Comparison of ENCODE assay signal across 14 cellular contexts in the genomic region with DNA sequence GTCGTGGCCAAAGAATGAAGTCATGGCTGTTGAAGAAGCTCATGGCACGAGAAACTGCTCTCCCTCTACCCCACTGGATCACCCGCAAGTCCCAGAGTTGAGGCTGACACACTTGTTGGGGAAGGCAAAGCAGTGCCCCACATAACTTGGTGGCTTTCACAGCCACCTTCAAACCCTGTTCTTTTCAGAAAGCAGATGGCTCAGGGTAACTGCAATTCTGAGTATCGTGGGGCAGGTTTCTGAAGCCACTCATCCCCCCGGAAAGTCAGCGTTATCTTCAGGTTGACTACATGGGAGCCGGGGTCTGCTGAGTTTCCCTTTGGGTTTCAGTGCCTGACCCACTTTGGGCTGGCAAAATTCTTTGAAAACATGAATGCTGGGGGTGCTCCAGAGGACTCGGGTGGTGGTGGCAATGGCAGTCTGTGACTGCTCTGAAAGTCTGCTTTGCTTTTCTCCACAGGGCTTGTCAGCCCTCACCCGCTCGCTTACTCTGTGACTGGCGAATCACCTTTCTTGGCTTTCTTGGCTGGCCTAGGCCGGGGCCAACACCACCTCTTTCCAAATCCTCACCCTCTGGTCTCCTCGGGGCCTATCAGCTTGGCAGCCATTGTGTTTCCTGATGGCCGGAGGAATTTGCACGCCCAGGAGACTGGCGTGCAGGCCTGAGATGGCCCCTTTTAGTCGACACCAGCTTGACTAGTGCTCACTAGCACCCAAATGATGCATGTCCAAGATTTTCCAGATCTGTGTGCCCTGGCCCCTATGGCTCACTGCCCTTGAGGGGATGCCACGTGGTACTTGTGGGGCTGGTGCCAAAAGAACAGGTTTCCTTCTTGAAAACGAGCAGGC. TPM values are rescaled to one million over a fixed set of nuclear protein-coding genes. Genes with fewer than 3 reads are reported as not detected.
DNase-seq lines count a peak whose midpoint lies in the region; ATAC-seq and TF ChIP-seq lines count a peak whose summit lies in the region.
"Had no signal": no experiment of that assay in that cellular context is flagged by ENCODE, and none has a peak within 500 bp of the region (broad histone marks: within the 10 kb centered on the region; RNA-seq: fewer than 3 reads in every experiment).

No MANE protein-coding gene starts in this region.

- H4K20me1 ChIP-seq in GM23248 (ENCODE audit: insufficient read depth) (no peaks in the 10 kb centered on the region), MM.1S (ENCODE audit: insufficient read depth, low read length) (no peaks in the 10 kb centered on the region)

- H3K4me1 ChIP-seq in GM23248 (ENCODE audit: insufficient read depth) (no peaks in the 10 kb centered on the region), upper lobe of right lung (no peaks in the 10 kb centered on the region), MM.1S (ENCODE audit: low read length) (no peaks in the 10 kb centered on the region)

- no peaks in the 10 kb centered on the region for H3K36me3 ChIP-seq in GM23248 (ENCODE audit: low read depth)
- H3K36me3 ChIP-seq in upper lobe of right lung, result no peaks in the 10 kb centered on the region
- no peaks in the 10 kb centered on the region for H3K36me3 ChIP-seq in MM.1S (replicated peaks; ENCODE audit: insufficient read depth, low read length)
- H3K36me3 ChIP-seq: brain microvascular endothelial cell had no signal

- no peaks in the 10 kb centered on the region for H3F3A ChIP-seq in GM23248 (ENCODE audit: insufficient read depth)
- no peaks in the 10 kb centered on the region for H3F3A ChIP-seq in MM.1S (ENCODE audit: insufficient read depth, low read length)

- TF ChIP-seq CTCF in upper lobe of right lung (IDR thresholded peaks at IDR 0.05) (no peak), MM.1S (IDR thresholded peaks at IDR 0.05; ENCODE audit: low read length) (no peak)

- no peak overlapping the region for H3K4me2 ChIP-seq in GM23248 (ENCODE audit: unreplicated experiment)
- H3K4me2 ChIP-seq in MM.1S (ENCODE audit: low read depth, low read length), result no peak overlapping the region
- H3K4me2 ChIP-seq: BLaER1 treated with 17β-estradiol and CSF1 and Interleukin-3, amounts not matched to agents 10 nM and 100 nM; smooth muscle cell had no signal

- peak; percentile 51 for ATAC-seq in left ventricle myocardium superior
- ATAC-seq in upper lobe of right lung, result no peak
- no peak for ATAC-seq in GM19455 (IDR thresholded peaks at IDR 0.05; ENCODE audit: unreplicated experiment)

- no peak overlapping the region for H3K9ac ChIP-seq in GM23248
- no peak overlapping the region for H3K9ac ChIP-seq in MM.1S (ENCODE audit: low read length)
- H3K9ac ChIP-seq: BLaER1 treated with 17β-estradiol and CSF1 and Interleukin-3, amounts not matched to agents 10 nM and 100 nM had no signal

- H3K27me3 ChIP-seq in GM23248 (replicated peaks; ENCODE audit: insufficient read depth), result no peaks in the 10 kb centered on the region
- no peaks in the 10 kb centered on the region for H3K27me3 ChIP-seq in upper lobe of right lung
- H3K27me3 ChIP-seq in MM.1S (replicated peaks; ENCODE audit: insufficient read depth, low read length), result no peaks in the 10 kb centered on the region
- H3K27me3 ChIP-seq: brain microvascular endothelial cell had no signal

- peak; percentile 31 for DNase-seq in AG08396 (ENCODE audit: low spot score)
- DNase-seq in GM23248, result peak; percentile 38
- peak; percentile 40 for DNase-seq in activated naive CD8-positive, alpha-beta T cell treated with anti-CD3 and anti-CD28 coated beads for 36 hours
- no peak for DNase-seq in left ventricle myocardium superior
- no peak for DNase-seq in upper lobe of right lung
- no peak for DNase-seq in NOMO-1 (lab: John Stamatoyannopoulos, UW; ENCODE audit: unreplicated experiment in 2 of 2)
- DNase-seq in MM.1S, result no peak
- DNase-seq: brain microvascular endothelial cell, NCI-H1105 treated with DMSO at 0.1 percent for 48 hours, NCI-H69 had no signal

- H3K27me3 Mint-ChIP-seq in activated naive CD8-positive, alpha-beta T cell treated with anti-CD3 and anti-CD28 coated beads for 36 hours, result no peaks in the 10 kb centered on the region

- peaks cover 15% of the 10 kb centered on the region for H3K36me3 Mint-ChIP-seq in activated naive CD8-positive, alpha-beta T cell treated with anti-CD3 and anti-CD28 coated beads for 36 hours

- H3K4me1 Mint-ChIP-seq in activated naive CD8-positive, alpha-beta T cell treated with anti-CD3 and anti-CD28 coated beads for 36 hours, result peaks cover 69% of the 10 kb centered on the region

- no peaks in the 10 kb centered on the region for H3K9me3 Mint-ChIP-seq in activated naive CD8-positive, alpha-beta T cell treated with anti-CD3 and anti-CD28 coated beads for 36 hours

- no peaks in the 10 kb centered on the region for H3K9me2 ChIP-seq in GM23248 (ENCODE audit: insufficient read depth)
- no peaks in the 10 kb centered on the region for H3K9me2 ChIP-seq in MM.1S (replicated peaks; ENCODE audit: insufficient read depth, low read length)

- H3K27ac ChIP-seq in GM23248, result no peak overlapping the region
- no peak overlapping the region for H3K27ac ChIP-seq in upper lobe of right lung
- H3K27ac ChIP-seq in MM.1S (ENCODE audit: low read length), result no peak overlapping the region
- H3K27ac ChIP-seq: BLaER1 treated with 17β-estradiol and CSF1 and Interleukin-3, amounts not matched to agents 10 nM and 100 nM; brain microvascular endothelial cell had no signal

- H3K9me3 ChIP-seq in GM23248 (ENCODE audit: low read depth) (no peaks in the 10 kb centered on the region), upper lobe of right lung (no peaks in the 10 kb centered on the region), MM.1S (replicated peaks; ENCODE audit: insufficient read depth, low read length) (no peaks in the 10 kb centered on the region)
- H3K9me3 ChIP-seq: BLaER1 treated with 17β-estradiol and CSF1 and Interleukin-3, amounts not matched to agents 10 nM and 100 nM had no signal

- H2AFZ ChIP-seq in GM23248 (no peak overlapping the region), MM.1S (ENCODE audit: low read length) (no peak overlapping the region)

- peak overlapping the region; percentile 87 for H3K27ac Mint-ChIP-seq in activated naive CD8-positive, alpha-beta T cell treated with anti-CD3 and anti-CD28 coated beads for 36 hours

- H3K4me3 ChIP-seq in GM23248, result no peak overlapping the region
- H3K4me3 ChIP-seq in upper lobe of right lung, result no peak overlapping the region
- H3K4me3 ChIP-seq in MM.1S (ENCODE audit: low read length), result no peak overlapping the region
- H3K4me3 ChIP-seq: BLaER1 treated with 17β-estradiol and CSF1 and Interleukin-3, amounts not matched to agents 10 nM and 100 nM; smooth muscle cell had no signal

- intact Hi-C loops in left ventricle myocardium superior (cut with micrococcal nuclease), result no loop called here
- intact Hi-C loops in upper lobe of right lung (cut with DNase I), result no loop called here

- no peak overlapping the region for H3K4me3 Mint-ChIP-seq in activated naive CD8-positive, alpha-beta T cell treated with anti-CD3 and anti-CD28 coated beads for 36 hours

- 74 to 75% methylated on average over 14 to 19 of the region's 19 CpGs for WGBS in GM23248 (ENCODE audit: low coverage in 1 of 2, low lambda C conversion rate in 2 of 2, missing lambda C conversion rate in 2 of 2), 2 experiments

- H3K79me2 ChIP-seq in GM23248 (ENCODE audit: insufficient read depth) (peaks cover 18% of the 10 kb centered on the region), MM.1S (ENCODE audit: low read length) (peaks cover 3% of the 10 kb centered on the region; the same call in 1 of the 2 replicates)

- in situ Hi-C loops in GM23248 (cut with MboI), result no loop called here

RNA-seq across cellular contexts. Expression of gene PPP1R3F, which starts 7.3 kb away (rescaled TPM):
- 6.2 and 10.6 TPM in 2 replicates for total RNA-seq in GM23248 (2014; rRNA removed; shearing (Covaris generic))
- 4.4 and 5.7 TPM in 2 replicates for polyA plus RNA-seq in GM23248 (2016; fragmentation: Nextera tagmentation; extraction: Ambion mirVana)
- total RNA-seq in activated naive CD8-positive, alpha-beta T cell treated with anti-CD3 and anti-CD28 coated beads for 36 hours, result 1 to 10 TPM; 2.1 to 2.5 TPM
- total RNA-seq in left ventricle myocardium superior (22.1 TPM), upper lobe of right lung (6.0 TPM)

RNA-seq across cellular contexts. Expression of gene FOXP3, which starts 12.4 kb away (rescaled TPM):
- total RNA-seq in GM23248 (2014; rRNA removed; shearing (Covaris generic)), result not detected in 2 replicates
- 0.08 and 0.20 TPM in 2 replicates for polyA plus RNA-seq in GM23248 (2016; fragmentation: Nextera tagmentation; extraction: Ambion mirVana)
- total RNA-seq in activated naive CD8-positive, alpha-beta T cell treated with anti-CD3 and anti-CD28 coated beads for 36 hours, result 10 to 100 TPM; 11.2 to 11.9 TPM
- total RNA-seq in left ventricle myocardium superior (not detected), upper lobe of right lung (0.35 TPM)
- total RNA-seq: smooth muscle cell had no signal
- polyA plus RNA-seq: fibroblast of lung, smooth muscle cell had no signal

RNA-seq across cellular contexts. Expression of gene GAGE10, which starts 26.6 kb away (rescaled TPM):
- not detected in 2 replicates for total RNA-seq in GM23248 (2014; rRNA removed; shearing (Covaris generic))
- not detected in 2 replicates for polyA plus RNA-seq in GM23248 (2016; fragmentation: Nextera tagmentation; extraction: Ambion mirVana)
- total RNA-seq in activated naive CD8-positive, alpha-beta T cell treated with anti-CD3 and anti-CD28 coated beads for 36 hours, result not detected
- not detected for total RNA-seq in left ventricle myocardium superior
- total RNA-seq in upper lobe of right lung, result not detected
- total RNA-seq: fibroblast of lung, smooth muscle cell had no signal
- polyA plus RNA-seq: fibroblast of lung, smooth muscle cell had no signal

RNA-seq across cellular contexts. Expression of gene CCDC22, which starts 41.6 kb away (rescaled TPM):
- total RNA-seq in GM23248 (2014; rRNA removed; shearing (Covaris generic)), result 8.6 and 10.7 TPM in 2 replicates
- 11.8 and 12.7 TPM in 2 replicates for polyA plus RNA-seq in GM23248 (2016; fragmentation: Nextera tagmentation; extraction: Ambion mirVana)
- 10 to 100 TPM; 18.3 to 18.9 TPM for total RNA-seq in activated naive CD8-positive, alpha-beta T cell treated with anti-CD3 and anti-CD28 coated beads for 36 hours
- 12.3 TPM for total RNA-seq in left ventricle myocardium superior
- total RNA-seq in upper lobe of right lung, result 17.4 TPM

RNA-seq across cellular contexts. Expression of gene CACNA1F, which starts 43.8 kb away (rescaled TPM):
- total RNA-seq in GM23248 (2014; rRNA removed; shearing (Covaris generic)), result not detected in 2 replicates
- not detected in 2 replicates for polyA plus RNA-seq in GM23248 (2016; fragmentation: Nextera tagmentation; extraction: Ambion mirVana)
- under 1 TPM; 0.72 to 0.85 TPM for total RNA-seq in activated naive CD8-positive, alpha-beta T cell treated with anti-CD3 and anti-CD28 coated beads for 36 hours
- total RNA-seq in left ventricle myocardium superior (0.47 TPM), upper lobe of right lung (1.4 TPM)
- total RNA-seq: smooth muscle cell had no signal
- polyA plus RNA-seq: fibroblast of lung had no signal

Comparison
In these comparisons a context has a peak if more than half of its experiments do, and no peak if none do; other contexts are left out.
1. DNase-seq: peak in AG08396 (single experiment), GM23248 (single experiment) and activated naive CD8-positive, alpha-beta T cell treated with anti-CD3 and anti-CD28 coated beads for 36 hours (single experiment); none in left ventricle myocardium superior (single experiment), upper lobe of right lung (single experiment), NOMO-1 (0 of 2) and MM.1S (single experiment).